21 cellular contexts compared by ENCODE assay signal in the genomic region with DNA sequence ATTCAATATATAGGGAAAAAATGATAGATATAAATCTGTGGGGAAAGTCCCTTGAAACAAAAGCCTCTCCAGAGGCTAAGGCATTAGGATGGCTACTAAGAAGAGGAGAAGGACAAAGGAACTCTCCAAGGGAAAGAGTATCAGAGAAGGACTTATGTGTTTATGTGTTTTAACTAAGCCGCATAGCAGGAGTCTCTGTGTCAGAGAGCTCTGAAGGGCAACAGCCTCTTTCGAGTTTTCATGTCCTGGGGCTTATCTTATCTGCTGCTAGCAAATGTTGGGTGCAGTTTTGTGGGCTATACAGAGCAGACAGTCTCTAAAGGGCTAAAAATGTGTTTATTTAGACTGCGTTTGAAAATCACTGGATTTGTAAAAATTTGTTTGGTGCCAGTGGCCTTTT.
DNase-seq lines count a peak whose midpoint lies in the region; ATAC-seq and TF ChIP-seq lines count a peak whose summit lies in the region.
"Had no signal": no experiment of that assay in that cellular context is flagged by ENCODE, and none has a peak within 500 bp of the region (broad histone marks: within the 10 kb centered on the region; RNA-seq: fewer than 3 reads in every experiment).

No MANE protein-coding gene starts in this region.

- peak overlapping the region; percentile 16 for H3K27ac ChIP-seq in mesodermal cell (ENCODE audit: low read depth, low read length, severe bottlenecking)

- POLR2A ChIA-PET in WTC11 (lab: Charles Lee), result no interaction called here

- no peak overlapping the region for H3K27ac Mint-ChIP-seq in WTC11
- no peak overlapping the region for H3K27ac Mint-ChIP-seq in stimulated activated memory B cell treated with anti-CD40 and anti-IgM and Interleukin-4, amounts not matched to agents 10 μg/mL and 1 μg/mL and 100 μg/mL, for 72 hours
- H3K27ac Mint-ChIP-seq: IgD-negative memory B cell had no signal

- H3K9me3 Mint-ChIP-seq in WTC11, result no peaks in the 10 kb centered on the region
- no peaks in the 10 kb centered on the region for H3K9me3 Mint-ChIP-seq in stimulated activated memory B cell treated with anti-CD40 and anti-IgM and Interleukin-4, amounts not matched to agents 10 μg/mL and 1 μg/mL and 100 μg/mL, for 72 hours
- H3K9me3 Mint-ChIP-seq: H9 had no signal

- H3K9ac ChIP-seq in NT2/D1 (ENCODE audit: insufficient read length, low read depth), result no peak overlapping the region

- 29% methylated on average over 1 of the region's 3 CpGs; no CpG with 5 or more reads in 1 of the 2 experiments for WGBS in mesodermal cell (ENCODE audit: insufficient coverage in 2 of 2), 2 experiments

- H3K4me1 ChIP-seq in NT2/D1 (ENCODE audit: insufficient read depth, insufficient read length) (no peaks in the 10 kb centered on the region), mesodermal cell (ENCODE audit: control insufficient read depth, insufficient read depth, low read length, poor library complexity, severe bottlenecking) (peaks cover 5% of the 10 kb centered on the region)

- no peaks in the 10 kb centered on the region for H3K36me3 Mint-ChIP-seq in WTC11
- H3K36me3 Mint-ChIP-seq in stimulated activated memory B cell treated with anti-CD40 and anti-IgM and Interleukin-4, amounts not matched to agents 10 μg/mL and 1 μg/mL and 100 μg/mL, for 72 hours, result no peaks in the 10 kb centered on the region
- H3K36me3 Mint-ChIP-seq: IgD-negative memory B cell had no signal

- H3K36me3 ChIP-seq in NT2/D1 (ENCODE audit: insufficient read depth, insufficient read length, low read length) (no peaks in the 10 kb centered on the region), mesodermal cell (ENCODE audit: control insufficient read depth, insufficient read depth, low read length) (no peaks in the 10 kb centered on the region)

- CTCF ChIA-PET in WTC11 (lab: Charles Lee), result no interaction called here

- DNase-seq in H4 (ENCODE audit: low spot score) (peak; percentile 8), NT2/D1 (ENCODE audit: low read depth, low spot score) (peak; percentile 1), WTC11 (ENCODE audit: low spot score) (no peak), NCI-H146 treated with DMSO at 0.1 percent for 48 hours (lab: John Stamatoyannopoulos, UW; ENCODE audit: unreplicated experiment) (no peak), amygdala (lab: John Stamatoyannopoulos, UW) (no peak), 8988T (no peak)
- DNase-seq: C1 segment of cervical spinal cord, DMS79 treated with DMSO at 0.1 percent for 48 hours, H9, Karpas-422, NCI-H1092, NCI-H146, NCI-H2081, NCI-H510A, NCI-H774, RPMI8226, SHP77 treated with DMSO at 0.1 percent for 48 hours had no signal

- no peaks in the 10 kb centered on the region for H3K9me3 ChIP-seq in NT2/D1 (ENCODE audit: insufficient read depth, low read length)
- H3K9me3 ChIP-seq in mesodermal cell (ENCODE audit: control insufficient read depth, low read length), result no peaks in the 10 kb centered on the region

- H3K4me1 Mint-ChIP-seq in WTC11, result peaks cover 19% of the 10 kb centered on the region
- no peaks in the 10 kb centered on the region for H3K4me1 Mint-ChIP-seq in stimulated activated memory B cell treated with anti-CD40 and anti-IgM and Interleukin-4, amounts not matched to agents 10 μg/mL and 1 μg/mL and 100 μg/mL, for 72 hours
- H3K4me1 Mint-ChIP-seq: IgD-negative memory B cell had no signal

- no peak for TF ChIP-seq CTCF in WTC11 (IDR thresholded peaks at IDR 0.05)

- H3K4me3 ChIP-seq in NT2/D1 (ENCODE audit: insufficient read length, low read depth) (no peak overlapping the region), mesodermal cell (ENCODE audit: extremely low read depth, insufficient read depth, low read length, poor library complexity, severe bottlenecking) (no peak overlapping the region)

- ATAC-seq in WTC11, result peak; percentile 43
- no peak for ATAC-seq in stimulated activated memory B cell treated with anti-CD40 and anti-IgM and Interleukin-4, amounts not matched to agents 10 μg/mL and 1 μg/mL and 100 μg/mL, for 72 hours
- ATAC-seq: SK-N-SH treated with all-trans-retinoic acid at 6 μM for 48 hours had no signal

- no peak overlapping the region for H3K4me3 Mint-ChIP-seq in WTC11
- H3K4me3 Mint-ChIP-seq in stimulated activated memory B cell treated with anti-CD40 and anti-IgM and Interleukin-4, amounts not matched to agents 10 μg/mL and 1 μg/mL and 100 μg/mL, for 72 hours, result no peak overlapping the region
- H3K4me3 Mint-ChIP-seq: H9, IgD-negative memory B cell had no signal

- no peaks in the 10 kb centered on the region for H3K27me3 ChIP-seq in NT2/D1 (ENCODE audit: insufficient read depth, insufficient read length)

- no peaks in the 10 kb centered on the region for H3K27me3 Mint-ChIP-seq in WTC11 (ENCODE audit: low read depth)
- no peaks in the 10 kb centered on the region for H3K27me3 Mint-ChIP-seq in stimulated activated memory B cell treated with anti-CD40 and anti-IgM and Interleukin-4, amounts not matched to agents 10 μg/mL and 1 μg/mL and 100 μg/mL, for 72 hours
- H3K27me3 Mint-ChIP-seq: IgD-negative memory B cell had no signal

TF ChIP-seq in WTC11, 78 proteins besides CTCF, POLR2A, EP300 and RAD21:
- TF ChIP-seq, protein P1, sequence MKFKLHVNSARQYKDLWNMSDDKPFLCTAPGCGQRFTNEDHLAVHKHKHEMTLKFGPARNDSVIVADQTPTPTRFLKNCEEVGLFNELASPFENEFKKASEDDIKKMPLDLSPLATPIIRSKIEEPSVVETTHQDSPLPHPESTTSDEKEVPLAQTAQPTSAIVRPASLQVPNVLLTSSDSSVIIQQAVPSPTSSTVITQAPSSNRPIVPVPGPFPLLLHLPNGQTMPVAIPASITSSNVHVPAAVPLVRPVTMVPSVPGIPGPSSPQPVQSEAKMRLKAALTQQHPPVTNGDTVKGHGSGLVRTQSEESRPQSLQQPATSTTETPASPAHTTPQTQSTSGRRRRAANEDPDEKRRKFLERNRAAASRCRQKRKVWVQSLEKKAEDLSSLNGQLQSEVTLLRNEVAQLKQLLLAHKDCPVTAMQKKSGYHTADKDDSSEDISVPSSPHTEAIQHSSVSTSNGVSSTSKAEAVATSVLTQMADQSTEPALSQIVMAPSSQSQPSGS (CRISPR knock-in tag; IDR thresholded peaks at IDR 0.05; ENCODE audit: borderline replicate concordance, low read depth), result no peak
- TF ChIP-seq NFE2L1 (CRISPR knock-in tag; IDR thresholded peaks at IDR 0.05) (no peak), JAZF1 (CRISPR knock-in tag; IDR thresholded peaks at IDR 0.05) (no peak)
- TF ChIP-seq, protein P2, sequence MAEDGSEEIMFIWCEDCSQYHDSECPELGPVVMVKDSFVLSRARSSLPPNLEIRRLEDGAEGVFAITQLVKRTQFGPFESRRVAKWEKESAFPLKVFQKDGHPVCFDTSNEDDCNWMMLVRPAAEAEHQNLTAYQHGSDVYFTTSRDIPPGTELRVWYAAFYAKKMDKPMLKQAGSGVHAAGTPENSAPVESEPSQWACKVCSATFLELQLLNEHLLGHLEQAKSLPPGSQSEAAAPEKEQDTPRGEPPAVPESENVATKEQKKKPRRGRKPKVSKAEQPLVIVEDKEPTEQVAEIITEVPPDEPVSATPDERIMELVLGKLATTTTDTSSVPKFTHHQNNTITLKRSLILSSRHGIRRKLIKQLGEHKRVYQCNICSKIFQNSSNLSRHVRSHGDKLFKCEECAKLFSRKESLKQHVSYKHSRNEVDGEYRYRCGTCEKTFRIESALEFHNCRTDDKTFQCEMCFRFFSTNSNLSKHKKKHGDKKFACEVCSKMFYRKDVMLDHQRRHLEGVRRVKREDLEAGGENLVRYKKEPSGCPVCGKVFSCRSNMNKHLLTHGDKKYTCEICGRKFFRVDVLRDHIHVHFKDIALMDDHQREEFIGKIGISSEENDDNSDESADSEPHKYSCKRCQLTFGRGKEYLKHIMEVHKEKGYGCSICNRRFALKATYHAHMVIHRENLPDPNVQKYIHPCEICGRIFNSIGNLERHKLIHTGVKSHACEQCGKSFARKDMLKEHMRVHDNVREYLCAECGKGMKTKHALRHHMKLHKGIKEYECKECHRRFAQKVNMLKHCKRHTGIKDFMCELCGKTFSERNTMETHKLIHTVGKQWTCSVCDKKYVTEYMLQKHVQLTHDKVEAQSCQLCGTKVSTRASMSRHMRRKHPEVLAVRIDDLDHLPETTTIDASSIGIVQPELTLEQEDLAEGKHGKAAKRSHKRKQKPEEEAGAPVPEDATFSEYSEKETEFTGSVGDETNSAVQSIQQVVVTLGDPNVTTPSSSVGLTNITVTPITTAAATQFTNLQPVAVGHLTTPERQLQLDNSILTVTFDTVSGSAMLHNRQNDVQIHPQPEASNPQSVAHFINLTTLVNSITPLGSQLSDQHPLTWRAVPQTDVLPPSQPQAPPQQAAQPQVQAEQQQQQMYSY (CRISPR knock-in tag; IDR thresholded peaks at IDR 0.05), result no peak

Comparison
In these comparisons a context has a peak if more than half of its experiments do, and no peak if none do; other contexts are left out.
1. DNase-seq: peak in H4 (single experiment) and NT2/D1 (single experiment); none in WTC11 (single experiment), NCI-H146 treated with DMSO at 0.1 percent for 48 hours (single experiment), amygdala (0 of 56) and 8988T (single experiment).